In genomic region chr20:36273414-36274247, GRCh38 we compare ENCODE assay signal across 1 cellular context.
A peak's percentile ranks its signal among the peaks of the same experiment; 100 is the strongest.
TF ChIP-seq lines count a peak whose summit lies in the region.

No MANE protein-coding gene starts in this region.

TF ChIP-seq in HepG2, 621 proteins besides CTCF, POLR2A, EP300 and RAD21 (continued from another document):
- TF ChIP-seq ZBED4 (CRISPR knock-in tag; IDR thresholded peaks at IDR 0.05; ENCODE audit: borderline replicate concordance) (no peak), IKZF5 (CRISPR knock-in tag; IDR thresholded peaks at IDR 0.05) (no peak), SMARCC2 (IDR thresholded peaks at IDR 0.05) (no peak), KAT2B (IDR thresholded peaks at IDR 0.05; ENCODE audit: borderline replicate concordance, low read depth, low read length) (no peak), CSRNP2 (CRISPR knock-in tag; conservative IDR thresholded peaks at IDR 0.05; ENCODE audit: low read depth) (no peak), ZBTB46 (CRISPR knock-in tag; IDR thresholded peaks at IDR 0.05; ENCODE audit: borderline replicate concordance) (no peak), ZNF614 (CRISPR knock-in tag; IDR thresholded peaks at IDR 0.05; ENCODE audit: borderline replicate concordance) (peak; percentile 45; the same call in 1 of the 2 replicates), PATZ1 (CRISPR knock-in tag; IDR thresholded peaks at IDR 0.05) (no peak), ZBTB21 (CRISPR knock-in tag; IDR thresholded peaks at IDR 0.05) (no peak), NR3C1 (CRISPR knock-in tag; IDR thresholded peaks at IDR 0.05) (no peak), CSRNP1 (CRISPR knock-in tag; IDR thresholded peaks at IDR 0.05) (no peak), ZBTB49 (CRISPR knock-in tag; IDR thresholded peaks at IDR 0.05; ENCODE audit: borderline replicate concordance) (no peak), ZMYM2 (CRISPR knock-in tag; IDR thresholded peaks at IDR 0.05) (peak; percentile 67; the same call in 1 of the 2 replicates), JARID2 (CRISPR knock-in tag; IDR thresholded peaks at IDR 0.05; ENCODE audit: insufficient replicate concordance) (no peak), RARG (CRISPR knock-in tag; IDR thresholded peaks at IDR 0.05; ENCODE audit: low read depth) (no peak), ZNF580 (CRISPR knock-in tag; IDR thresholded peaks at IDR 0.05; ENCODE audit: borderline replicate concordance, low read depth) (no peak), CC2D1A (CRISPR knock-in tag; IDR thresholded peaks at IDR 0.05) (no peak), ZNF816 (CRISPR knock-in tag; IDR thresholded peaks at IDR 0.05; ENCODE audit: borderline replicate concordance) (no peak), ATF7-NPFF (CRISPR knock-in tag; IDR thresholded peaks at IDR 0.05; ENCODE audit: low read depth) (no peak), CHD2 (IDR thresholded peaks at IDR 0.05; ENCODE audit: low read depth, low read length) (no peak), TP53 (CRISPR knock-in tag; conservative IDR thresholded peaks at IDR 0.05) (no peak), ZNF839 (CRISPR knock-in tag; IDR thresholded peaks at IDR 0.05; ENCODE audit: borderline replicate concordance) (no peak), ZNF768 (CRISPR knock-in tag; IDR thresholded peaks at IDR 0.05) (peak; percentile 94), ZEB1 (IDR thresholded peaks at IDR 0.05; ENCODE audit: insufficient replicate concordance, low read depth) (no peak), KDM5B (CRISPR knock-in tag; IDR thresholded peaks at IDR 0.05; ENCODE audit: borderline replicate concordance) (no peak), SNAPC5 (CRISPR knock-in tag; IDR thresholded peaks at IDR 0.05; ENCODE audit: borderline replicate concordance) (no peak), ZNF180 (CRISPR knock-in tag; IDR thresholded peaks at IDR 0.05; ENCODE audit: borderline replicate concordance, low read depth) (no peak), SAP130 (CRISPR knock-in tag; IDR thresholded peaks at IDR 0.05; ENCODE audit: low read depth) (no peak), ZNF329 (CRISPR knock-in tag; IDR thresholded peaks at IDR 0.05; ENCODE audit: low read depth) (no peak), THAP7 (CRISPR knock-in tag; IDR thresholded peaks at IDR 0.05) (no peak), STAT5B (CRISPR knock-in tag; IDR thresholded peaks at IDR 0.05) (no peak), ZSCAN9 (CRISPR knock-in tag; IDR thresholded peaks at IDR 0.05; ENCODE audit: borderline replicate concordance) (no peak), ETS1 (CRISPR knock-in tag; IDR thresholded peaks at IDR 0.05) (no peak), ZSCAN5A (CRISPR knock-in tag; IDR thresholded peaks at IDR 0.05; ENCODE audit: borderline replicate concordance) (no peak)
